ENCODE assay signal across 10 cellular contexts in genomic region chr11:93525601-93526000, GRCh38.
DNase-seq lines count a peak whose midpoint lies in the region; ATAC-seq and TF ChIP-seq lines count a peak whose summit lies in the region.
"Had no signal": no experiment of that assay in that cellular context is flagged by ENCODE, and none has a peak within 500 bp of the region (broad histone marks: within the 10 kb centered on the region; RNA-seq: fewer than 3 reads in every experiment).

No MANE protein-coding gene starts in this region.

- TF ChIP-seq POLR2A in erythroblast (IDR thresholded peaks at IDR 0.05; ENCODE audit: low read length) = no peak

- DNase-seq in astrocyte of the spinal cord (ENCODE audit: low read depth, low spot score) (peak; percentile 36), nephron progenitor cell (no peak), erythroblast (lab: John Stamatoyannopoulos, UW) (no peak), NCI-H187 (lab: John Stamatoyannopoulos, UW) (no peak), DMS53 treated with DMSO at 0.1 percent for 48 hours (lab: John Stamatoyannopoulos, UW; ENCODE audit: unreplicated experiment) (no peak)
- DNase-seq: activated naive CD8-positive, alpha-beta T cell treated with anti-CD3 and anti-CD28 coated beads, Interleukin-2, amount 10 ng/mL, durations not matched to agents 7 days and 5 days had no signal

- H3K27ac Mint-ChIP-seq in nephron progenitor cell = peak overlapping the region; percentile 78
- H3K27ac Mint-ChIP-seq: activated naive CD8-positive, alpha-beta T cell treated with anti-CD3 and anti-CD28 coated beads, Interleukin-2, amount 10 ng/mL, durations not matched to agents 7 days and 5 days had no signal

- in situ Hi-C loops in astrocyte of the spinal cord (cut with HindIII; ENCODE audit: low sequenced_read_pairs) = no loop called here

- no peak overlapping the region for H3K4me3 Mint-ChIP-seq in nephron progenitor cell
- H3K4me3 Mint-ChIP-seq: activated naive CD8-positive, alpha-beta T cell treated with anti-CD3 and anti-CD28 coated beads, Interleukin-2, amount 10 ng/mL, durations not matched to agents 7 days and 5 days had no signal

- no peak for TF ChIP-seq CTCF in astrocyte of the spinal cord (IDR thresholded peaks at IDR 0.05; ENCODE audit: low read depth, low read length)
- no peak for TF ChIP-seq CTCF in nephron progenitor cell (IDR thresholded peaks at IDR 0.05)

- H3K27me3 Mint-ChIP-seq in nephron progenitor cell (ENCODE audit: low read depth, poor library complexity) = no peaks in the 10 kb centered on the region
- H3K27me3 Mint-ChIP-seq: activated naive CD8-positive, alpha-beta T cell treated with anti-CD3 and anti-CD28 coated beads, Interleukin-2, amount 10 ng/mL, durations not matched to agents 7 days and 5 days had no signal

- no peaks in the 10 kb centered on the region for H3K9me3 Mint-ChIP-seq in nephron progenitor cell
- H3K9me3 Mint-ChIP-seq: activated naive CD8-positive, alpha-beta T cell treated with anti-CD3 and anti-CD28 coated beads, Interleukin-2, amount 10 ng/mL, durations not matched to agents 7 days and 5 days had no signal

- peaks cover 58% of the 10 kb centered on the region for H3K4me1 Mint-ChIP-seq in nephron progenitor cell

- peak; percentile 21 for ATAC-seq in GM18907 (IDR thresholded peaks at IDR 0.05; ENCODE audit: unreplicated experiment)
- ATAC-seq in HG03196 (IDR thresholded peaks at IDR 0.05; ENCODE audit: unreplicated experiment) = peak; percentile 25

- H3K4me3 ChIP-seq in astrocyte of the spinal cord (ENCODE audit: low read depth, low read length) = no peak overlapping the region
- H3K4me3 ChIP-seq: SJSA1, skin epidermis had no signal

- peaks cover 20% of the 10 kb centered on the region for H3K36me3 Mint-ChIP-seq in nephron progenitor cell (ENCODE audit: low read depth)
